9 cellular contexts compared by ENCODE assay signal in genomic region chr6:135128268-135128914, GRCh38.
A peak's percentile ranks its signal among the peaks of the same experiment; 100 is the strongest.
DNase-seq lines count a peak whose midpoint lies in the region; TF ChIP-seq lines count a peak whose summit lies in the region.
"Had no signal": no experiment of that assay in that cellular context is flagged by ENCODE, and none has a peak within 500 bp of the region (broad histone marks: within the 10 kb centered on the region; RNA-seq: fewer than 3 reads in every experiment).

No MANE protein-coding gene starts in this region.

- TF ChIP-seq CTCF in RWPE1 (conservative IDR thresholded peaks at IDR 0.05; ENCODE audit: low read depth), result no peak

- CTCF ChIA-PET in RWPE1 (lab: Yijun Ruan, JAX), result no interaction called here

- POLR2A ChIA-PET in RWPE1 (lab: Yijun Ruan, JAX; ENCODE audit: low non-redundant PET), result no interaction called here

- no peak overlapping the region for H3K27ac ChIP-seq in substantia nigra (ENCODE audit: low read depth, low read length, poor library complexity, severe bottlenecking)
- H3K27ac ChIP-seq in RWPE1, result no peak overlapping the region
- H3K27ac ChIP-seq: 22Rv1 had no signal

- peak; percentile 49 for DNase-seq in NK-92 treated with Interleukin-12 subunit alpha and Interleukin-12 subunit beta, amount 100 ng/mL, for 24 hours (lab: John Stamatoyannopoulos, UW)
- no peak for DNase-seq in NK-92 (lab: John Stamatoyannopoulos, UW; ENCODE audit: unreplicated experiment)
- DNase-seq in KBM-7, result peak; percentile 75
- peak; percentile 14 for DNase-seq in activated effector memory CD4-positive, alpha-beta T cell treated with Interleukin-2 at 50 U/mL for 16 hours
- peak; percentile 41 to 42 for DNase-seq in stimulated activated CD8-positive, alpha-beta memory T cell treated with anti-CD3 and anti-CD28 coated beads, Interleukin-2, amount 100 ng/mL, for 48 hours (ENCODE audit: low read depth in 2 of 2)
- no peak for DNase-seq in substantia nigra (lab: John Stamatoyannopoulos, UW)
- DNase-seq in DMS53 treated with DMSO at 0.1 percent for 48 hours (lab: John Stamatoyannopoulos, UW; ENCODE audit: unreplicated experiment), result no peak
- DNase-seq in RWPE1 (ENCODE audit: low spot score), result no peak

- in situ Hi-C loops in KBM-7 (cut with MboI; ENCODE audit: low pct_unique_long_range_greater_than_20kb, low sequenced_read_pairs), result loop anchor here (25.0 kb wide), 1 partner anchor 309 kb away; no protein-coding TSS in a partner anchor

Comparison
In these comparisons a context has a peak if more than half of its experiments do, and no peak if none do; other contexts are left out.
1. DNase-seq: peak in NK-92 treated with Interleukin-12 subunit alpha and Interleukin-12 subunit beta, amount 100 ng/mL, for 24 hours (single experiment), KBM-7 (single experiment), activated effector memory CD4-positive, alpha-beta T cell treated with Interleukin-2 at 50 U/mL for 16 hours (single experiment) and stimulated activated CD8-positive, alpha-beta memory T cell treated with anti-CD3 and anti-CD28 coated beads, Interleukin-2, amount 100 ng/mL, for 48 hours (2 of 2); none in NK-92 (single experiment), substantia nigra (0 of 49), DMS53 treated with DMSO at 0.1 percent for 48 hours (single experiment) and RWPE1 (single experiment).